Comparison of ENCODE assay signal across 1 cellular context in the genomic region with DNA sequence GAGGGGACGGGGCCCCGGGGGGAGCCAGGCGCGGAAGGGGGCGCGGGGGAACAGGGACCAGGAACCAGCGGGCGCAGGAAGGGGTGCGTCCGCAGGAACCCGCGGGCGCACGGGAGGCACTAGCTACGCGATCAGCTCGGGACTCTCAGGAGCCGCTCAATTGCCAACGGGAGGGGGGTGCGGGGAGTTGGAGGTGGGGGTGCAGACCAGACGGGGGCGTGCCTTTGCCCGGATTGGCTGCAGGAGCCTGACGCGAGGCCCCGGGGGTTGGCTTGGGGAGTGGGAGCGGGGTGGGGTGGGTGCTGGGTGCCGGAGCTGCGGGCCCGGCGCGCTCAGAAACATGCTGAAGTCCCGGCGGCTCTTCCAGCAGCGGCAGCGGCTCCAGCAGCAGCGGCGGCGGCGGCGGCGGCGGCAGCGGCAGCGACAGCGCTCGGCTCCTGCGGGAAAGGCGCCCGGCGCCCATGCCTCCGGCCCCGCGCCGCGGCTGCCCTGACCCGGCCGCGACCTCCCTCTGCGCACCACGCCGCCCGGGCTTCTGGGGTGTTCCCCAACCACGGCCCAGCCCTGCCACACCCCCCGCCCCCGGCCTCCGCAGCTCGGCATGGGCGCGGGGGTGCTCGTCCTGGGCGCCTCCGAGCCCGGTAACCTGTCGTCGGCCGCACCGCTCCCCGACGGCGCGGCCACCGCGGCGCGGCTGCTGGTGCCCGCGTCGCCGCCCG.
TF ChIP-seq lines count a peak whose summit lies in the region.

Gene ADRB1 (plus strand): TSS at position 335 of the 719 bp plus-strand sequence. CDS start 267 bp downstream, at position 602.

TF ChIP-seq in SK-N-SH, 30 proteins besides CTCF, POLR2A, EP300 and RAD21 (continued from another document):
- TF ChIP-seq, protein P1, sequence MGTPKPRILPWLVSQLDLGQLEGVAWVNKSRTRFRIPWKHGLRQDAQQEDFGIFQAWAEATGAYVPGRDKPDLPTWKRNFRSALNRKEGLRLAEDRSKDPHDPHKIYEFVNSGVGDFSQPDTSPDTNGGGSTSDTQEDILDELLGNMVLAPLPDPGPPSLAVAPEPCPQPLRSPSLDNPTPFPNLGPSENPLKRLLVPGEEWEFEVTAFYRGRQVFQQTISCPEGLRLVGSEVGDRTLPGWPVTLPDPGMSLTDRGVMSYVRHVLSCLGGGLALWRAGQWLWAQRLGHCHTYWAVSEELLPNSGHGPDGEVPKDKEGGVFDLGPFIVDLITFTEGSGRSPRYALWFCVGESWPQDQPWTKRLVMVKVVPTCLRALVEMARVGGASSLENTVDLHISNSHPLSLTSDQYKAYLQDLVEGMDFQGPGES (IDR thresholded peaks at IDR 0.05; ENCODE audit: low read depth, low read length) = no peak
- no peak for TF ChIP-seq PBX3 (IDR thresholded peaks at IDR 0.05)
- no peak for TF ChIP-seq FOXJ3 (CRISPR knock-in tag; IDR thresholded peaks at IDR 0.05)
- TF ChIP-seq EZH2phosphoT487 (IDR thresholded peaks at IDR 0.05; ENCODE audit: borderline replicate concordance, low read depth) = no peak
- TF ChIP-seq SMC3 (IDR thresholded peaks at IDR 0.05; ENCODE audit: low read depth, low read length) = no peak
- TF ChIP-seq FOXM1 (IDR thresholded peaks at IDR 0.05; ENCODE audit: low read depth) = no peak
